11 cellular contexts compared by ENCODE assay signal in genomic region chr5:175170899-175171298, GRCh38.
"Had no signal": no experiment of that assay in that cellular context is flagged by ENCODE, and none has a peak within 500 bp of the region (broad histone marks: within the 10 kb centered on the region; RNA-seq: fewer than 3 reads in every experiment).

No MANE protein-coding gene starts in this region.

- H3K4me2 ChIP-seq: GM23338 had no signal

- H3K4me3 ChIP-seq: GM23248, GM23338, HAP-1 had no signal

- H3K9me3 Mint-ChIP-seq: GM23338, H9 had no signal

- ATAC-seq: GM23338, HCT116 had no signal

- DNase-seq: GM23248, GOT3, H7, H9, HCEC 1CT, HFFc6 had no signal

- H3K27ac ChIP-seq: GM23248 had no signal

- H2AFZ ChIP-seq: GM23248, GM23338 had no signal

- H3K9me3 ChIP-seq: HAP-1 had no signal

- H3K9ac ChIP-seq: GM23248 had no signal

- H3K4me1 Mint-ChIP-seq: GM23338, H9 had no signal

- H3K4me1 ChIP-seq: HAP-1 had no signal

- H3K4me3 Mint-ChIP-seq: GM23338, H9, HFFc6 had no signal

- H3K27ac Mint-ChIP-seq: GM23338, HFFc6 had no signal

- FAIRE-seq: H1, H54 had no signal

- H3K36me3 ChIP-seq: HAP-1 had no signal
